Comparison of ENCODE assay signal across 8 cellular contexts in the genomic region with DNA sequence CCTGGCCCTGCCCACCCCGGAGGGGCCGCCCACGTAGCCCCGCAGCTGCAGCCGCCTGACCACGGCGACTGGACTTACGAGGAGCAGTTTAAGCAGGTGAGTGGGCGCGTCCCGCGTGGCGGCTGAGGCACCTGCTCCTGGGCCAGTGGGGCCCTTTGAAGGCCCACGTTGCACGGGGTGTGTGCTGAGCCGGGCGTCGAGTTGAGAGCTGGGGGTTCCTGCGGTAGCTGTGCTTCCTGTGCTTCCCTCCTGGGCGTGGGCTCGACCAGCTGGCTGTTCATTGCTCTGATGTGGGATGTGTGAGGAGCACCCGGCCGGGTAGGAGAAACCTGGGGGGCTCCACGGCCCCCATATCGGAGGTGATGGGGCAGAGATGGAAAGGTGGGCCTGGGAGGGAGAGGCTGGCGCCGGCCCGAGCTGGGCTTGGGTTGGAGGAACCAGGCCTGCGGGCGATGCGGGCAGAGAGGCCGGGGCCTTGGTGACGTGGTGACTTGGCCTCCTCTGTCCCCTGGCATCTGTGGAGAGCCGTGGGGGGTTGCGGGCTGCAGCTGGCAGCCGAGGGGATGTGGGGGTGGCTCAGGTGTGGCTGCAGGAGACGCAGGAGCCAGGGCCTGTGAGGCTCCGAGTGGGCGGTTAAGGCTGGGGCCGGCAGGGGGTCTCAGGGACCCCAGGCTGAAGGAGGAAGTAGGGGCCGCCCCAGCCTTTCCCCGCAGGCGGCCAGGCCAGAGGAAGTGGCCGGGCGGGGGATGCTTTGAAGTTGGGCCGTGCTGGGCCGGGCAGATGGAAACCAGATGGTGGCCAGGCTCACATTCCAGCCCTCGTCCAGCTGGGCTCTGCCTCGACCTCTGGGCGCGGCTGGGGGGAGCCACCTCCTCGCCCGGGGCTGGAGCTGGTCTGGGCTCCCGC. TPM values are rescaled to one million over a fixed set of nuclear protein-coding genes. Genes with fewer than 3 reads are reported as not detected.
DNase-seq lines count a peak whose midpoint lies in the region; ATAC-seq and TF ChIP-seq lines count a peak whose summit lies in the region.

No MANE protein-coding gene starts in this region.

- H3K4me3 ChIP-seq in NT2/D1 (ENCODE audit: insufficient read length, low read depth), result no peak overlapping the region
- peak overlapping the region; percentile 22 for H3K4me3 ChIP-seq in brain microvascular endothelial cell (ENCODE audit: low read depth, low read length)
- no peak overlapping the region for H3K4me3 ChIP-seq in suprapubic skin

- WGBS in suprapubic skin, result 50% methylated on average over 20 of the region's 54 CpGs

- no peaks in the 10 kb centered on the region for H3K9me3 ChIP-seq in NT2/D1 (ENCODE audit: insufficient read depth, low read length)
- no peaks in the 10 kb centered on the region for H3K9me3 ChIP-seq in suprapubic skin

- peak overlapping the region; percentile 21 for H3K9ac ChIP-seq in NT2/D1 (ENCODE audit: insufficient read length, low read depth)

- no peak for ATAC-seq in HG02678 (IDR thresholded peaks at IDR 0.05; ENCODE audit: unreplicated experiment)
- no peak for ATAC-seq in HG03108 (IDR thresholded peaks at IDR 0.05; ENCODE audit: unreplicated experiment)

- DNase-seq in Daoy (ENCODE audit: low read depth), result peak; percentile 86
- no peak for DNase-seq in NT2/D1 (ENCODE audit: low read depth, low spot score)
- DNase-seq in brain microvascular endothelial cell, result peak; percentile 70
- peak; percentile 96 for DNase-seq in islet precursor cell
- no peak for DNase-seq in suprapubic skin (ENCODE audit: low spot score in 2 of 2)
- DNase-seq in NCI-H510A treated with DMSO at 0.1 percent for 48 hours (lab: John Stamatoyannopoulos, UW), result no peak

- in situ Hi-C loops in brain microvascular endothelial cell (cut with HindIII; ENCODE audit: low pct_ligation_motif_present, low sequenced_read_pairs), result no loop called here

- TF ChIP-seq POLR2A in suprapubic skin (IDR thresholded peaks at IDR 0.05), result no peak

- TF ChIP-seq CTCF in brain microvascular endothelial cell (IDR thresholded peaks at IDR 0.05; ENCODE audit: low read depth, low read length, missing control alignments) (peak; percentile 17), suprapubic skin (IDR thresholded peaks at IDR 0.05) (no peak)

- H3K36me3 ChIP-seq in NT2/D1 (ENCODE audit: insufficient read depth, insufficient read length, low read length) (peaks cover 76% of the 10 kb centered on the region), brain microvascular endothelial cell (replicated peaks) (peaks cover 12% of the 10 kb centered on the region), suprapubic skin (peaks cover 8% of the 10 kb centered on the region)

- no peak for TF ChIP-seq EP300 in suprapubic skin (IDR thresholded peaks at IDR 0.05)

- H3K4me1 ChIP-seq in NT2/D1 (ENCODE audit: insufficient read depth, insufficient read length) (peaks cover 14% of the 10 kb centered on the region), suprapubic skin (peaks cover 40% of the 10 kb centered on the region)

- no peak overlapping the region for H3K27ac ChIP-seq in brain microvascular endothelial cell
- peak overlapping the region; percentile 7 for H3K27ac ChIP-seq in suprapubic skin

- H3K27me3 ChIP-seq in NT2/D1 (ENCODE audit: insufficient read depth, insufficient read length) (no peaks in the 10 kb centered on the region), brain microvascular endothelial cell (replicated peaks) (no peaks in the 10 kb centered on the region), suprapubic skin (no peaks in the 10 kb centered on the region)

RNA-seq across cellular contexts. Expression of a gene that starts 7.1 kb away (rescaled TPM):
- total RNA-seq in Daoy (2014; rRNA removed; shearing (Covaris generic)), result 5.9 and 12.0 TPM in 2 replicates
- total RNA-seq in suprapubic skin, result 1 to 10 TPM; 4.7 to 7.5 (median 6.1) TPM

RNA-seq across cellular contexts. Expression of a gene that starts 15.8 kb away (rescaled TPM):
- total RNA-seq in Daoy (2014; rRNA removed; shearing (Covaris generic)), result not detected in 2 replicates
- under 1 TPM in 1 of 4 donors, not detected in 3; 0.29 TPM for total RNA-seq in suprapubic skin

RNA-seq across cellular contexts. Expression of a gene that starts 19.9 kb away (rescaled TPM):
- total RNA-seq in Daoy (2014; rRNA removed; shearing (Covaris generic)), result 35.8 and 40.8 TPM in 2 replicates
- total RNA-seq in suprapubic skin, result 10 to 100 TPM; 41.3 to 58.3 (median 51.2) TPM

RNA-seq across cellular contexts. Expression of a gene that starts 39.6 kb away (rescaled TPM):
- total RNA-seq in Daoy (2014; rRNA removed; shearing (Covaris generic)), result not detected in 2 replicates
- not detected for total RNA-seq in suprapubic skin

RNA-seq across cellular contexts. Expression of a gene that starts 39.9 kb away (rescaled TPM):
- total RNA-seq in Daoy (2014; rRNA removed; shearing (Covaris generic)), result 20.4 and 25.9 TPM in 2 replicates
- total RNA-seq in suprapubic skin, result 10 to 100 TPM; 45.1 to 63.9 (median 57.0) TPM

Comparison
In these comparisons a context has a peak if more than half of its experiments do, and no peak if none do; other contexts are left out.
1. DNase-seq: peak in Daoy (single experiment), brain microvascular endothelial cell (single experiment) and islet precursor cell (single experiment); none in NT2/D1 (single experiment), suprapubic skin (0 of 2) and NCI-H510A treated with DMSO at 0.1 percent for 48 hours (single experiment).